Comparison of ENCODE assay signal across 8 cellular contexts in the genomic region with DNA sequence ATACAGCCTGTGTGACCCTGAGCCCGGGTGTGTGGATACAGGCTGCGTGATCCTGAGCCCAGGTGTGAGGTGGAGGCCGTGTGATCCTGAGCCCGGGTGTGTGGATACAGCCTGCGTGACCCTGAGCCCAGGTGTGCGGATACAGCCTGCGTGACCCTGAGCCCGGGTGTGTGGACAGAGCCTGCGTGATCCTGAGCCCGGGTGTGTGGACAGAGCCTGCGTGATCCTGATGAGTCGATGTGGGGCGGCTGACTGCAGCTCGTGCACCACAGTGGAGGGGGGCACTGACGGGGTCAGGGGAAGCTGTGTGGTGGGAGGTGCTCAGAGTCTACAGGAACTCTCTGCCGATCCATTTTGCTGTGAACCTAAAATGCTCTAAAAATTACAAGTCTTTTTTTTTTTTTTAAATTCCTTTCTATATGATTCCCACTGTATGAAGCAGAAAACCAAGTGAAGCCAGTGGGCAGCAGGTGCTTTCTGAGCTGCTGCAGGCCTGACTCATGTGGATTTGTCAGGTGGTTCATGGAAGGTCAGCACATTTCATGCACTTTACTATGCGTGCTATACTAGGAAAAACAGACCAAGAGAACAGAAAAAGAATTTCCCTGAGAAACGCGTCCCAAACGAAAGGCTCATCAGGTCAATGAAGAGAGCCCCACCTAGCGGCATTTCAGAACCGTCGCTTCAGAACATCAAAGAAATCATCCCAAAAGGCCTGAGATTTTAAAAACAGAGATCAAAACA. TPM values are rescaled to one million over a fixed set of nuclear protein-coding genes. Genes with fewer than 3 reads are reported as not detected.
DNase-seq lines count a peak whose midpoint lies in the region; ATAC-seq and TF ChIP-seq lines count a peak whose summit lies in the region.

No MANE protein-coding gene starts in this region.

- peak; percentile 80 for TF ChIP-seq RAD21 in neural cell (conservative IDR thresholded peaks at IDR 0.05)

- intact Hi-C loops in esophagus muscularis mucosa (cut with DNase I): loop anchor here (5.0 kb wide), 1 partner anchor 79 kb away; no protein-coding TSS in a partner anchor

- no peak overlapping the region for H3K9ac ChIP-seq in neural cell (ENCODE audit: low read length)

- TF ChIP-seq CTCF in AG10803 (conservative IDR thresholded peaks at IDR 0.05; ENCODE audit: low read length) (peak; percentile 75), GM13977 (IDR thresholded peaks at IDR 0.05; ENCODE audit: extremely low read depth, insufficient read depth, missing control alignments) (peak; percentile 65), esophagus muscularis mucosa (IDR thresholded peaks at IDR 0.05) (peak; percentile 54 to 62 (median 57)), neural cell (IDR thresholded peaks at IDR 0.05; ENCODE audit: poor library complexity, severe bottlenecking) (peak; percentile 83)

- H3K4me1 ChIP-seq in esophagus muscularis mucosa: peaks cover 5 to 28% (median 23%) of the 10 kb centered on the region in 4 donors

- no peaks in the 10 kb centered on the region for H3K9me3 ChIP-seq in esophagus muscularis mucosa
- H3K9me3 ChIP-seq in neural cell (ENCODE audit: low read length): no peaks in the 10 kb centered on the region

- H3K9me2 ChIP-seq in neural cell (ENCODE audit: insufficient read depth, low read length): no peaks in the 10 kb centered on the region

- H3K4me3 ChIP-seq in AG10803 (ENCODE audit: low read length) (no peak overlapping the region), esophagus muscularis mucosa (no peak overlapping the region), neural cell (ENCODE audit: low read length) (no peak overlapping the region)

- no peaks in the 10 kb centered on the region for H4K20me1 ChIP-seq in neural cell (ENCODE audit: insufficient read depth)

- H3K36me3 ChIP-seq in esophagus muscularis mucosa: peaks cover 0 to 33% (median 13%) of the 10 kb centered on the region in 4 donors
- H3K36me3 ChIP-seq in neural cell (ENCODE audit: insufficient read depth, low read length): no peaks in the 10 kb centered on the region

- 56% methylated on average over 23 of the region's 23 CpGs for WGBS in esophagus muscularis mucosa

- peaks cover 7% of the 10 kb centered on the region for H3K79me2 ChIP-seq in neural cell (replicated peaks; ENCODE audit: insufficient read depth, low read length)

- in situ Hi-C loops in GM13977 (cut with MboI; ENCODE audit: low pct_unique_long_range_greater_than_20kb, low sequenced_read_pairs, unreplicated experiment): no loop called here

- ATAC-seq in GM21576 (IDR thresholded peaks at IDR 0.05; ENCODE audit: unreplicated experiment): no peak

- no peak overlapping the region for H2AFZ ChIP-seq in neural cell (ENCODE audit: low read depth, low read length)

- H3K27ac ChIP-seq in esophagus muscularis mucosa (replicated peaks in 1 of 4): no peak overlapping the region
- no peak overlapping the region for H3K27ac ChIP-seq in neural cell (ENCODE audit: low read length)

- TF ChIP-seq POLR2A in esophagus muscularis mucosa (IDR thresholded peaks at IDR 0.05; ENCODE audit: low read depth): no peak

- TF ChIP-seq EP300 in esophagus muscularis mucosa (IDR thresholded peaks at IDR 0.05): no peak
- TF ChIP-seq EP300 in neural cell (conservative IDR thresholded peaks at IDR 0.05; ENCODE audit: poor library complexity, severe bottlenecking): no peak

- H3K27me3 ChIP-seq in esophagus muscularis mucosa (no peaks in the 10 kb centered on the region), neural cell (ENCODE audit: insufficient read depth, low read depth, low read length) (no peaks in the 10 kb centered on the region)

- no peak overlapping the region for H3K4me2 ChIP-seq in neural cell (ENCODE audit: low read length)

- DNase-seq in AG10803 (ENCODE audit: low read depth) (peak; percentile 66), GM13977 (ENCODE audit: low spot score) (peak; percentile 78), RPMI7951 (ENCODE audit: low read depth) (peak; percentile 47), esophagus muscularis mucosa (ENCODE audit: extremely low spot score) (no peak), middle frontal gyrus (ENCODE audit: extremely low spot score, low spot score) (no peak), NCI-H2196 treated with DMSO at 0.1 percent for 48 hours (lab: John Stamatoyannopoulos, UW; ENCODE audit: unreplicated experiment) (no peak)

- no peaks in the 10 kb centered on the region for H3F3A ChIP-seq in neural cell (ENCODE audit: insufficient read depth, low read length, poor library complexity, severe bottlenecking)

TF ChIP-seq in neural cell, 6 proteins besides CTCF, POLR2A, EP300 and RAD21:
- TF ChIP-seq SMC3 (conservative IDR thresholded peaks at IDR 0.05; ENCODE audit: poor library complexity) (peak; percentile 71), POLR2AphosphoS5 (IDR thresholded peaks at IDR 0.05) (no peak)

RNA-seq across cellular contexts. Expression of a gene that starts 19.3 kb away (rescaled TPM):
- total RNA-seq in RPMI7951 (2014; rRNA removed; shearing (Covaris generic)): 13.7 and 13.9 TPM in 2 replicates
- 10 to 100 TPM; 23.0 to 47.3 (median 41.4) TPM for total RNA-seq in esophagus muscularis mucosa
- 69.4 and 71.1 TPM in 2 replicates for polyA plus RNA-seq in neural cell
- 86.7 and 96.7 TPM in 2 replicates for polyA minus RNA-seq in neural cell

RNA-seq across cellular contexts. Expression of a gene that starts 33.0 kb away (rescaled TPM):
- total RNA-seq in RPMI7951 (2014; rRNA removed; shearing (Covaris generic)): 18.1 and 18.6 TPM in 2 replicates
- 10 to 100 TPM; 59.8 to 97.4 (median 71.2) TPM for total RNA-seq in esophagus muscularis mucosa
- 77.7 and 110 TPM in 2 replicates for polyA plus RNA-seq in neural cell
- 133 and 151 TPM in 2 replicates for polyA minus RNA-seq in neural cell

RNA-seq across cellular contexts. Expression of a gene that starts 33.2 kb away (rescaled TPM):
- total RNA-seq in RPMI7951 (2014; rRNA removed; shearing (Covaris generic)): 43.4 and 44.9 TPM in 2 replicates
- total RNA-seq in esophagus muscularis mucosa: 10 to 100 TPM; 56.1 to 72.5 (median 69.4) TPM
- 94.1 and 120 TPM in 2 replicates for polyA plus RNA-seq in neural cell
- 42.9 and 48.5 TPM in 2 replicates for polyA minus RNA-seq in neural cell

Comparison
In these comparisons a context has a peak if more than half of its experiments do, and no peak if none do; other contexts are left out.
1. DNase-seq: peak in AG10803 (single experiment), GM13977 (single experiment) and RPMI7951 (single experiment); none in esophagus muscularis mucosa (single experiment), middle frontal gyrus (single experiment) and NCI-H2196 treated with DMSO at 0.1 percent for 48 hours (single experiment).
2. Peak in every context shown above with its lines, with median percentiles within 50 percentile points of each other: CTCF ChIP-seq.